ENCODE assay signal across 23 cellular contexts in genomic region chr5:122323738-122324137, GRCh38. TPM values are rescaled to one million over a fixed set of nuclear protein-coding genes. Genes with fewer than 3 reads are reported as not detected.
A peak's percentile ranks its signal among the peaks of the same experiment; 100 is the strongest.
DNase-seq lines count a peak whose midpoint lies in the region; ATAC-seq, FAIRE-seq and TF ChIP-seq lines count a peak whose summit lies in the region.
"Had no signal": no experiment of that assay in that cellular context is flagged by ENCODE, and none has a peak within 500 bp of the region (broad histone marks: within the 10 kb centered on the region; RNA-seq: fewer than 3 reads in every experiment).

No MANE protein-coding gene starts in this region.

- H2BK15ac ChIP-seq in mesendoderm (replicated peaks; ENCODE audit: low read depth) (no peak overlapping the region), neuronal stem cell (ENCODE audit: low read length) (no peak overlapping the region)

- H3K4me1 ChIP-seq in GM12878 (ENCODE audit: control insufficient read depth, insufficient read depth, low read length) = no peaks in the 10 kb centered on the region
- no peaks in the 10 kb centered on the region for H3K4me1 ChIP-seq in mesendoderm (ENCODE audit: control insufficient read depth, low read depth, low read length)
- H3K4me1 ChIP-seq in neuronal stem cell (ENCODE audit: control insufficient read depth in 2 of 2, insufficient read depth in 1 of 2, low read depth in 1 of 2, low read length in 2 of 2) = no peaks in the 10 kb centered on the region
- H3K4me1 ChIP-seq: A549; BE2C; BLaER1 treated with 17β-estradiol and CSF1 and Interleukin-3, amounts not matched to agents 10 nM and 100 nM had no signal

- H2AK5ac ChIP-seq in mesendoderm (ENCODE audit: low read length) (no peak overlapping the region), neuronal stem cell (ENCODE audit: low read depth, low read length) (no peak overlapping the region)

- POLR2A ChIA-PET in GM12878 (lab: Charles Lee) = interaction anchor here (1.6 kb wide), 1 partner anchor 9 kb away, joined by 3 read pairs; no protein-coding TSS in a partner anchor

- intact Hi-C loops in GM12878 (cut with micrococcal nuclease; ENCODE audit: unreplicated experiment) = no loop called here

- H3K9me3 ChIP-seq in GM12878 (replicated peaks; ENCODE audit: control insufficient read depth, insufficient read depth, low read length) (no peaks in the 10 kb centered on the region; the same call in 2 of the 3 replicates), neuronal stem cell (replicated peaks in 1 of 2; ENCODE audit: control insufficient read depth in 2 of 2, insufficient read depth in 1 of 2, low read depth in 1 of 2, low read length in 2 of 2) (no peaks in the 10 kb centered on the region)
- H3K9me3 ChIP-seq: A549; BE2C; BLaER1 treated with 17β-estradiol and CSF1 and Interleukin-3, amounts not matched to agents 10 nM and 100 nM had no signal

- H4K91ac ChIP-seq in neuronal stem cell (ENCODE audit: low read depth, low read length, poor library complexity) = no peak overlapping the region

- DNase-seq in NCI-H69 (lab: John Stamatoyannopoulos, UW) (peak; percentile 59), GM12878 (ENCODE audit: low read depth, low spot score) (no peak), mesendoderm (no peak), SK-N-DZ (ENCODE audit: low spot score) (no peak), G401 (ENCODE audit: low spot score) (no peak), neuronal stem cell (ENCODE audit: low spot score) (no peak)
- DNase-seq: 8988T; ACHN; AML-193; BE2C; CD4-positive, alpha-beta T cell; CD8-positive, alpha-beta memory T cell; DMS 273 treated with DMSO at 0.1 percent for 48 hours; H9 had no signal

- H3K9ac ChIP-seq in GM12878 (ENCODE audit: control insufficient read depth, insufficient read depth, low read length) (no peak overlapping the region), mesendoderm (ENCODE audit: low read length) (no peak overlapping the region), neuronal stem cell (ENCODE audit: low read depth, low read length, poor library complexity) (no peak overlapping the region)
- H3K9ac ChIP-seq: BLaER1 treated with 17β-estradiol and CSF1 and Interleukin-3, amounts not matched to agents 10 nM and 100 nM had no signal

- no peak for FAIRE-seq in GM12878 (lab: Jason Lieb, UNC)
- FAIRE-seq: A549, D721Med, G401.6, GM19239 had no signal

- H3K18ac ChIP-seq in mesendoderm (ENCODE audit: low read length) = no peak overlapping the region
- H3K18ac ChIP-seq in neuronal stem cell (ENCODE audit: low read length) = no peak overlapping the region

- H3K56ac ChIP-seq in mesendoderm (ENCODE audit: low read length) = no peak overlapping the region

- TF ChIP-seq EP300 in GM12878 (IDR thresholded peaks at IDR 0.05; ENCODE audit: borderline replicate concordance in 1 of 2, control insufficient read depth in 1 of 2, low read depth in 2 of 2, low read length in 2 of 2) = no peak

- ATAC-seq in GM12878 = no peak
- no peak for ATAC-seq in HG02623 (IDR thresholded peaks at IDR 0.05; ENCODE audit: unreplicated experiment)
- ATAC-seq: A549, GM23338, HCT116 had no signal

- H2BK5ac ChIP-seq in mesendoderm (ENCODE audit: low read length) = no peak overlapping the region
- H2BK5ac ChIP-seq in neuronal stem cell (ENCODE audit: low read length) = no peak overlapping the region

- H3K27ac ChIP-seq in GM12878 (ENCODE audit: control insufficient read depth, insufficient read depth) (no peak overlapping the region), mesendoderm (ENCODE audit: low read depth, low read length) (no peak overlapping the region), neuronal stem cell (replicated peaks; ENCODE audit: low read length) (no peak overlapping the region)
- H3K27ac ChIP-seq: A549; BLaER1 treated with 17β-estradiol and CSF1 and Interleukin-3, amounts not matched to agents 10 nM and 100 nM had no signal

- H3K79me2 ChIP-seq in GM12878 (ENCODE audit: control insufficient read depth, insufficient read depth, low read length) (no peaks in the 10 kb centered on the region), mesendoderm (ENCODE audit: control insufficient read depth, insufficient read depth, low read length) (no peaks in the 10 kb centered on the region)

- no peak overlapping the region for H2BK120ac ChIP-seq in mesendoderm (ENCODE audit: low read depth, low read length)
- H2BK120ac ChIP-seq in neuronal stem cell (ENCODE audit: low read depth, low read length) = no peak overlapping the region

- H3K79me1 ChIP-seq in mesendoderm (ENCODE audit: low read length) (no peaks in the 10 kb centered on the region), neuronal stem cell (ENCODE audit: low read depth, low read length) (no peaks in the 10 kb centered on the region)

- no peak for TF ChIP-seq POLR2A in GM12878 (IDR thresholded peaks at IDR 0.05; ENCODE audit: low read depth, low read length)

- H3K27me3 ChIP-seq in GM12878 (replicated peaks in 1 of 2; ENCODE audit: control insufficient read depth in 2 of 2, insufficient read depth in 2 of 2, low read length in 1 of 2) (no peaks in the 10 kb centered on the region), mesendoderm (ENCODE audit: insufficient read depth, low read length, poor library complexity) (no peaks in the 10 kb centered on the region), neuronal stem cell (ENCODE audit: control insufficient read depth in 3 of 3, insufficient read depth in 3 of 3, low read depth in 1 of 3, low read length in 3 of 3) (no peaks in the 10 kb centered on the region)
- H3K27me3 ChIP-seq: BE2C; BLaER1 treated with 17β-estradiol and CSF1 and Interleukin-3, amounts not matched to agents 10 nM and 100 nM had no signal

- H3K4me3 ChIP-seq in GM12878 = no peak overlapping the region
- no peak overlapping the region for H3K4me3 ChIP-seq in mesendoderm (ENCODE audit: low read length)
- no peak overlapping the region for H3K4me3 ChIP-seq in neuronal stem cell (ENCODE audit: low read length in 2 of 2)
- H3K4me3 ChIP-seq: A549; BLaER1 treated with 17β-estradiol and CSF1 and Interleukin-3, amounts not matched to agents 10 nM and 100 nM; GM23338 had no signal

- H4K8ac ChIP-seq in mesendoderm (ENCODE audit: low read depth, low read length) = no peak overlapping the region
- H4K8ac ChIP-seq in neuronal stem cell (ENCODE audit: low read depth, low read length) = no peak overlapping the region

- no peak for TF ChIP-seq RAD21 in GM12878 (IDR thresholded peaks at IDR 0.05; ENCODE audit: insufficient read depth, low read depth, low read length)

- no peak overlapping the region for H3K4ac ChIP-seq in mesendoderm (ENCODE audit: low read depth, low read length)
- H3K4ac ChIP-seq in neuronal stem cell (ENCODE audit: low read length) = no peak overlapping the region

- 66% methylated on average over 4 of the region's 4 CpGs for WGBS in GM12878 (ENCODE audit: insufficient coverage, insufficient replicate concordance, low lambda C conversion rate, missing lambda C conversion rate)
- no CpG with 5 or more reads among the region's 4 CpGs for WGBS in mesendoderm (ENCODE audit: extremely low coverage, insufficient coverage, low lambda C conversion rate)
- WGBS in neuronal stem cell (ENCODE audit: extremely low coverage in 2 of 2, insufficient read length in 2 of 2, insufficient replicate concordance in 1 of 2), 2 donors = no CpG with 5 or more reads among the region's 4 CpGs

- SMC1A ChIA-PET in GM12878 (lab: Charles Lee; ENCODE audit: uncharacterized antibody, unreplicated experiment) = interaction anchor here (3.3 kb wide), 1 partner anchor 12 kb away, joined by 11 read pairs; no protein-coding TSS in a partner anchor

- no TSS peak for BruUV-seq in GM12878 (replicated peaks; lab: Mats Ljungman, UMichigan)

- H3K23ac ChIP-seq in mesendoderm (ENCODE audit: low read length) (peak overlapping the region; percentile 24), neuronal stem cell (ENCODE audit: low read depth, low read length, poor library complexity) (no peak overlapping the region)

- H2BK12ac ChIP-seq in neuronal stem cell (ENCODE audit: low read length) = no peak overlapping the region

- no peak for TF ChIP-seq CTCF in GM12878 (IDR thresholded peaks at IDR 0.05 in 2 of 3, conservative IDR thresholded peaks at IDR 0.05 in 1 of 3; ENCODE audit: control insufficient read depth in 2 of 3, extremely low read depth in 1 of 3, insufficient read depth in 1 of 3, low read depth in 3 of 3, low read length in 3 of 3)

- no peak overlapping the region for H4K5ac ChIP-seq in mesendoderm (ENCODE audit: low read length)

- no peak overlapping the region for H3K4me2 ChIP-seq in GM12878 (ENCODE audit: control insufficient read depth, insufficient read depth)
- H3K4me2 ChIP-seq in mesendoderm (ENCODE audit: low read length) = no peak overlapping the region
- H3K4me2 ChIP-seq in neuronal stem cell (ENCODE audit: insufficient read depth, low read length, poor library complexity, severe bottlenecking) = no peak overlapping the region
- H3K4me2 ChIP-seq: A549; BLaER1 treated with 17β-estradiol and CSF1 and Interleukin-3, amounts not matched to agents 10 nM and 100 nM; GM23338 had no signal

- H2AFZ ChIP-seq in GM12878 (ENCODE audit: control insufficient read depth, low read depth, low read length) (no peak overlapping the region), neuronal stem cell (ENCODE audit: low read length) (no peak overlapping the region)
- H2AFZ ChIP-seq: GM23338 had no signal

- no peak overlapping the region for H3K14ac ChIP-seq in neuronal stem cell (ENCODE audit: low read length)

- H3K36me3 ChIP-seq in GM12878 (ENCODE audit: control insufficient read depth in 2 of 2, insufficient read depth in 2 of 2, low read length in 1 of 2) (no peaks in the 10 kb centered on the region), mesendoderm (ENCODE audit: control insufficient read depth, insufficient read depth, low read length) (no peaks in the 10 kb centered on the region), neuronal stem cell (replicated peaks in 1 of 2; ENCODE audit: control insufficient read depth in 2 of 2, insufficient read depth in 2 of 2, low read length in 2 of 2) (no peaks in the 10 kb centered on the region)
- H3K36me3 ChIP-seq: BE2C; BLaER1 treated with 17β-estradiol and CSF1 and Interleukin-3, amounts not matched to agents 10 nM and 100 nM had no signal

- no peaks in the 10 kb centered on the region for H4K20me1 ChIP-seq in GM12878 (ENCODE audit: control insufficient read depth, insufficient read depth)
- H4K20me1 ChIP-seq: BLaER1 treated with 17β-estradiol and CSF1 and Interleukin-3, amounts not matched to agents 10 nM and 100 nM had no signal

- in situ Hi-C loops in GM12878 (cut with MboI) (no loop called here), G401 (cut with HindIII; ENCODE audit: low sequenced_read_pairs) (no loop called here)

- CTCF ChIA-PET in GM12878 (lab: Yijun Ruan, JAX) = no interaction called here

- RAD21 ChIA-PET in GM12878 (lab: Charles Lee; ENCODE audit: unreplicated experiment) = no interaction called here

RNA-seq across cellular contexts. Expression of gene SNCAIP, which starts 11.7 kb away (rescaled TPM):
- 2.2 and 2.6 TPM in 2 replicates for total RNA-seq in GM12878 (2013; cell fraction: nucleolus; rRNA removed)
- 0.05 and 0.62 TPM in 2 replicates for total RNA-seq in GM12878 (2014; rRNA removed)
- 0.09 and 0.22 TPM in 2 replicates for total RNA-seq in GM12878 (2014; rRNA removed; fragmentation: Illumina TruSeq; extraction: Trizol)
- 0.27 and 0.31 TPM in 2 replicates for total RNA-seq in GM12878 (2021)
- 0.52 TPM for polyA plus RNA-seq in GM12878 (2011; ENCODE audit: low read depth)
- polyA plus RNA-seq in GM12878 (2011; rRNA removed) = 0.12 and 0.16 TPM in 2 replicates
- 0.07 and 0.12 TPM in 2 replicates for polyA plus RNA-seq in GM12878 (2011; cell fraction: cytosol; rRNA removed)
- polyA plus RNA-seq in GM12878 (2011; cell fraction: nucleus; rRNA removed) = 0.45 and 0.48 TPM in 2 replicates
- polyA plus RNA-seq in GM12878 (2012) = 0.58 and 0.62 TPM in 2 replicates
- polyA plus RNA-seq in GM12878 (2014; fragmentation: Illumina TruSeq; extraction: Trizol) = 0.06 and 0.16 TPM in 2 replicates
- polyA plus RNA-seq in GM12878 (2014; fragmentation: Nextera tagmentation; extraction: Ambion mirVana) = under 1 TPM in 1 of 2 experiments, not detected in 1; 0.03 TPM
- polyA plus RNA-seq in GM12878 (2014; rRNA removed) = 0.14 and 0.27 TPM in 2 replicates
- under 1 TPM; 0.15 to 0.25 TPM for polyA plus RNA-seq in GM12878 (2016; fragmentation: Nextera tagmentation; extraction: Ambion mirVana)
- 0.15 TPM in 1 of 2 replicates, not detected in the other for polyA minus RNA-seq in GM12878 (2011; rRNA and poly(A)+ RNA removed)
- polyA minus RNA-seq in GM12878 (2011; cell fraction: cytosol; rRNA and poly(A)+ RNA removed) = not detected in 2 replicates
- polyA minus RNA-seq in GM12878 (2011; cell fraction: nucleus; rRNA and poly(A)+ RNA removed) = 0.19 and 0.36 TPM in 2 replicates
- 1.8 TPM for polyA plus RNA-seq in mesendoderm (2013, experiment 1 of 2)
- polyA plus RNA-seq in mesendoderm (2013, experiment 2 of 2) = 1.7 TPM
- 0.10 and 0.14 TPM in 2 replicates for polyA plus RNA-seq in SK-N-DZ (2014; cell fraction: cytosol; rRNA removed)
- 0.12 TPM in 1 of 2 replicates, not detected in the other for polyA plus RNA-seq in SK-N-DZ (2014; cell fraction: nucleus; rRNA removed)
- total RNA-seq in G401 (2014; rRNA removed; shearing (Covaris generic)) = not detected in 2 replicates
- polyA plus RNA-seq in neuronal stem cell (2013, experiment 1 of 2) = 10.4 TPM
- 10.8 TPM for polyA plus RNA-seq in neuronal stem cell (2013, experiment 2 of 2)
- total RNA-seq: CD4-positive, alpha-beta T cell; CD8-positive, alpha-beta memory T cell had no signal
- polyA plus RNA-seq: CD14-positive monocyte; CD8-positive, alpha-beta memory T cell had no signal
